1 cellular context compared by ENCODE assay signal in genomic region chr3:195250473-195251251, GRCh38.
TF ChIP-seq lines count a peak whose summit lies in the region.

No MANE protein-coding gene starts in this region.

TF ChIP-seq in liver, 16 proteins besides CTCF, POLR2A, EP300 and RAD21 (continued from another document):
- TF ChIP-seq, protein P1, sequence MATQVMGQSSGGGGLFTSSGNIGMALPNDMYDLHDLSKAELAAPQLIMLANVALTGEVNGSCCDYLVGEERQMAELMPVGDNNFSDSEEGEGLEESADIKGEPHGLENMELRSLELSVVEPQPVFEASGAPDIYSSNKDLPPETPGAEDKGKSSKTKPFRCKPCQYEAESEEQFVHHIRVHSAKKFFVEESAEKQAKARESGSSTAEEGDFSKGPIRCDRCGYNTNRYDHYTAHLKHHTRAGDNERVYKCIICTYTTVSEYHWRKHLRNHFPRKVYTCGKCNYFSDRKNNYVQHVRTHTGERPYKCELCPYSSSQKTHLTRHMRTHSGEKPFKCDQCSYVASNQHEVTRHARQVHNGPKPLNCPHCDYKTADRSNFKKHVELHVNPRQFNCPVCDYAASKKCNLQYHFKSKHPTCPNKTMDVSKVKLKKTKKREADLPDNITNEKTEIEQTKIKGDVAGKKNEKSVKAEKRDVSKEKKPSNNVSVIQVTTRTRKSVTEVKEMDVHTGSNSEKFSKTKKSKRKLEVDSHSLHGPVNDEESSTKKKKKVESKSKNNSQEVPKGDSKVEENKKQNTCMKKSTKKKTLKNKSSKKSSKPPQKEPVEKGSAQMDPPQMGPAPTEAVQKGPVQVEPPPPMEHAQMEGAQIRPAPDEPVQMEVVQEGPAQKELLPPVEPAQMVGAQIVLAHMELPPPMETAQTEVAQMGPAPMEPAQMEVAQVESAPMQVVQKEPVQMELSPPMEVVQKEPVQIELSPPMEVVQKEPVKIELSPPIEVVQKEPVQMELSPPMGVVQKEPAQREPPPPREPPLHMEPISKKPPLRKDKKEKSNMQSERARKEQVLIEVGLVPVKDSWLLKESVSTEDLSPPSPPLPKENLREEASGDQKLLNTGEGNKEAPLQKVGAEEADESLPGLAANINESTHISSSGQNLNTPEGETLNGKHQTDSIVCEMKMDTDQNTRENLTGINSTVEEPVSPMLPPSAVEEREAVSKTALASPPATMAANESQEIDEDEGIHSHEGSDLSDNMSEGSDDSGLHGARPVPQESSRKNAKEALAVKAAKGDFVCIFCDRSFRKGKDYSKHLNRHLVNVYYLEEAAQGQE (IDR thresholded peaks at IDR 0.05) = no peak
- TF ChIP-seq TAF1 (conservative IDR thresholded peaks at IDR 0.05) (no peak), RXRA (IDR thresholded peaks at IDR 0.05) (no peak), GABPA (IDR thresholded peaks at IDR 0.05 in 1 of 2, conservative IDR thresholded peaks at IDR 0.05 in 1 of 2) (no peak)
